Comparison of ENCODE assay signal across 9 cellular contexts in the genomic region with DNA sequence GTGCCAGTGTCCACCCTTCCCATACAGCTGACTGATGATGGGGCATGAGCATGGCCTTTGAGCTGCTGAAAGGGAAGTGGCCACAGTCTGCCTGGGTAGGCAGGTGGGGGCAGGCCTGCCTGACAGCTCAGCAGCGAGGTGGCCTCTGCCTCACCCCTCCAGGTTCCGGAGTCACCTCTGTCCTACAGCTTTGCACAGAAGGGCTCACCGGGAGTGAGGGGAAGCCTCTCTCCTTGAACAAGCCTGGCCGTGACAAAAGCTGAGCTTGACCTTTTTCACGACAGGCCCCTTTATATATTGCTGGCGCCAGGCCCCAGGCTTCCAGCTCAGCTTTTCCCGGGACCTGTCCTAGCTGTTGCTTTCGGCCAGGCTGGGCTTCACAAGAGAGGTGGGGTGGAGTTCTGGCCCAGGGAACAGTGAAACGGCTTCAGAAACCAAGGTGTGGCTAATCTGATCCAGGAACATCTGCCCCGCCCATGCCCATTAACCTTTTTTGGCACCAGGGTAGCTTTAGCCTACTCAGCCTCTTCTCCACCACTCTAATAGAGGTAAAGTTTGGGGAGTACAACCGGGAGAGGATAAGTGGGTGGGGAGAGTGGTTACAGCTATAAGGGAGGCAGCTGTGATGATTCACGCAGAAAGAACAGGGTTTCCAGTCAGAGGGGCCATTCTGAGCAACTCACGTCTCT. TPM values are rescaled to one million over a fixed set of nuclear protein-coding genes. Genes with fewer than 3 reads are reported as not detected.
DNase-seq lines count a peak whose midpoint lies in the region; ATAC-seq and TF ChIP-seq lines count a peak whose summit lies in the region.
"Had no signal": no experiment of that assay in that cellular context is flagged by ENCODE, and none has a peak within 500 bp of the region (broad histone marks: within the 10 kb centered on the region; RNA-seq: fewer than 3 reads in every experiment).

No MANE protein-coding gene starts in this region.

- CTCF ChIA-PET in IMR-90 (lab: Yijun Ruan, JAX): interaction anchor here (1.3 kb wide), 1 partner anchor 64 kb away, joined by 4 read pairs; no protein-coding TSS in a partner anchor

- no peaks in the 10 kb centered on the region for H3K79me2 ChIP-seq in neural progenitor cell (ENCODE audit: low read depth)

- H2AFZ ChIP-seq in IMR-90 (replicated peaks; ENCODE audit: low read length, poor library complexity) (peak overlapping the region; percentile 87), neural progenitor cell (replicated peaks) (no peak overlapping the region)

- TF ChIP-seq CTCF in IMR-90 (conservative IDR thresholded peaks at IDR 0.05; ENCODE audit: low read depth, low read length): no peak
- no peak for TF ChIP-seq CTCF in breast epithelium (IDR thresholded peaks at IDR 0.05)
- TF ChIP-seq CTCF in neural progenitor cell (IDR thresholded peaks at IDR 0.05): no peak

- H3K4me2 ChIP-seq in IMR-90 (ENCODE audit: low read depth, low read length) (no peak overlapping the region), neural progenitor cell (no peak overlapping the region)

- TF ChIP-seq POLR2A in IMR-90 (IDR thresholded peaks at IDR 0.05; ENCODE audit: low read depth, low read length): no peak
- TF ChIP-seq POLR2A in breast epithelium (IDR thresholded peaks at IDR 0.05): no peak

- H3K4me1 ChIP-seq in IMR-90 (ENCODE audit: control insufficient read depth, insufficient read depth, low read length): peaks cover 18% of the 10 kb centered on the region
- H3K4me1 ChIP-seq in breast epithelium: peaks cover 0 to 12% of the 10 kb centered on the region in 2 donors
- H3K4me1 ChIP-seq in neural progenitor cell: peaks cover 3% of the 10 kb centered on the region

- peak overlapping the region; percentile 94 for H2AK5ac ChIP-seq in IMR-90 (ENCODE audit: low read depth, low read length)

- H3K36me3 Mint-ChIP-seq in neural progenitor cell: no peaks in the 10 kb centered on the region

- H3K79me1 ChIP-seq in IMR-90 (ENCODE audit: low read depth in 1 of 2, low read length in 2 of 2): 0 out of 4 replicates have a peak, but pooled peaks cover 0 to 4% of the 10 kb centered on the region in 2 experiments

- ATAC-seq in IMR-90 (ENCODE audit: low read depth) (peak; percentile 69), GM18867 (IDR thresholded peaks at IDR 0.05; ENCODE audit: unreplicated experiment) (no peak), HG02938 (IDR thresholded peaks at IDR 0.05; ENCODE audit: unreplicated experiment) (no peak)

- no peaks in the 10 kb centered on the region for H3K9me3 Mint-ChIP-seq in neural progenitor cell

- 90% methylated on average over 2 of the region's 13 CpGs; no CpG with 5 or more reads in 1 of the 2 experiments for whole genome bisulfite sequencing in IMR-90 (ENCODE audit: extremely low coverage in 2 of 2, insufficient read length in 1 of 2), 2 experiments

- H4K8ac ChIP-seq in IMR-90 (ENCODE audit: low read depth in 2 of 2, low read length in 2 of 2): peak overlapping the region; percentile 72 to 97; a peak in 3 of 4 replicates

- peak overlapping the region; percentile 87; the same call in 1 of the 2 replicates for H2BK20ac ChIP-seq in IMR-90 (ENCODE audit: low read depth, low read length)

- H3K23ac ChIP-seq in IMR-90 (ENCODE audit: low read depth, low read length): peak overlapping the region; percentile 97

- no peaks in the 10 kb centered on the region for H3K36me3 ChIP-seq in IMR-90 (ENCODE audit: control insufficient read depth, insufficient read depth, low read length)
- H3K36me3 ChIP-seq in breast epithelium: no peaks in the 10 kb centered on the region
- no peaks in the 10 kb centered on the region for H3K36me3 ChIP-seq in neural progenitor cell

- H3K27me3 Mint-ChIP-seq in neural progenitor cell (ENCODE audit: insufficient read depth, low read depth): peaks cover 7% of the 10 kb centered on the region

- in situ Hi-C loops in IMR-90 (cut with MboI; ENCODE audit: low sequenced_read_pairs): loop anchor here (25.0 kb wide), 1 partner anchor 788 kb away; a partner anchor contains a TSS

- peak overlapping the region; percentile 97 for H2AK9ac ChIP-seq in IMR-90 (replicated peaks; ENCODE audit: low read depth, low read length, poor library complexity)

- BruUV-seq in IMR-90 (replicated peaks; lab: Mats Ljungman, UMichigan): no TSS peak

- peak overlapping the region; percentile 86 for H3K14ac ChIP-seq in IMR-90 (replicated peaks; ENCODE audit: low read depth, low read length)

- DNase-seq in AG08395 (ENCODE audit: low spot score) (peak; percentile 37), IMR-90 (peak; percentile 71), breast epithelium (ENCODE audit: low spot score in 2 of 2) (peak; percentile 71 to 72), neural progenitor cell (ENCODE audit: low spot score) (no peak), germinal center (ENCODE audit: low spot score) (no peak)
- DNase-seq in stimulated activated naive CD4-positive, alpha-beta T cell (lab: John Stamatoyannopoulos, UW): no peak

- peak overlapping the region; percentile 56 for H3K18ac ChIP-seq in IMR-90 (ENCODE audit: low read depth, low read length)

- H3K9ac ChIP-seq in IMR-90 (ENCODE audit: low read depth, low read length) (no peak overlapping the region), neural progenitor cell (no peak overlapping the region)

- no peaks in the 10 kb centered on the region for H3F3A ChIP-seq in neural progenitor cell (ENCODE audit: low read depth)

- peaks cover 16% of the 10 kb centered on the region for H3K9me1 ChIP-seq in IMR-90 (ENCODE audit: insufficient read depth, low read length)

- peak overlapping the region; percentile 96 for H3K4ac ChIP-seq in IMR-90 (ENCODE audit: low read depth, low read length)

- peaks cover 12% of the 10 kb centered on the region for H3K4me1 Mint-ChIP-seq in neural progenitor cell

- H3K27ac Mint-ChIP-seq in neural progenitor cell: peak overlapping the region; percentile 38

- POLR2A ChIA-PET in IMR-90 (lab: Charles Lee; ENCODE audit: unreplicated experiment): no interaction called here

- no peak for TF ChIP-seq RAD21 in IMR-90 (IDR thresholded peaks at IDR 0.05; ENCODE audit: low read length)

- peak overlapping the region; percentile 98 for H2BK120ac ChIP-seq in IMR-90 (ENCODE audit: low read depth, low read length)

- H3K9me3 ChIP-seq in IMR-90 (ENCODE audit: control insufficient read depth, insufficient read depth, low read length): no peaks in the 10 kb centered on the region
- H3K9me3 ChIP-seq in breast epithelium: no peaks in the 10 kb centered on the region
- H3K9me3 ChIP-seq in neural progenitor cell (ENCODE audit: low read depth): no peaks in the 10 kb centered on the region

- H3K27me3 ChIP-seq in IMR-90 (ENCODE audit: control insufficient read depth, insufficient read depth, low read length) (no peaks in the 10 kb centered on the region), breast epithelium (no peaks in the 10 kb centered on the region), neural progenitor cell (no peaks in the 10 kb centered on the region)

- H3K27ac ChIP-seq in IMR-90 (ENCODE audit: insufficient read depth, low read length): peak overlapping the region; percentile 93
- H3K27ac ChIP-seq in breast epithelium: peak overlapping the region; percentile 77 to 91
- H3K27ac ChIP-seq in neural progenitor cell: no peak overlapping the region
- H3K27ac ChIP-seq: HL-60 had no signal

- H2BK5ac ChIP-seq in IMR-90 (ENCODE audit: low read depth, low read length, poor library complexity, severe bottlenecking): peak overlapping the region; percentile 90

- peak overlapping the region; percentile 90 for H4K91ac ChIP-seq in IMR-90 (ENCODE audit: insufficient read depth, low read depth, low read length)

- dilution Hi-C loops in IMR-90 (cut with HindIII; ENCODE audit: low sequenced_read_pairs, unreplicated experiment): no loop called here

- H4K20me1 ChIP-seq in IMR-90 (ENCODE audit: insufficient read depth, low read length) (no peaks in the 10 kb centered on the region), neural progenitor cell (ENCODE audit: low read depth) (no peaks in the 10 kb centered on the region)

- H3K4me3 ChIP-seq in IMR-90 (ENCODE audit: insufficient read depth, low read depth, low read length) (no peak overlapping the region), breast epithelium (no peak overlapping the region), neural progenitor cell (no peak overlapping the region)

- peak overlapping the region; percentile 67; the same call in 2 of the 3 replicates for H2BK15ac ChIP-seq in IMR-90 (ENCODE audit: low read depth, low read length)

- H3K4me3 Mint-ChIP-seq in neural progenitor cell: no peak overlapping the region

- H4K5ac ChIP-seq in IMR-90 (ENCODE audit: low read depth, low read length): peak overlapping the region; percentile 69

- peak overlapping the region; percentile 58; the same call in 1 of the 2 replicates for H3K56ac ChIP-seq in IMR-90 (ENCODE audit: extremely low read depth, insufficient read depth, low read length)

- intact Hi-C loops in IMR-90 (cut with micrococcal nuclease) (no loop called here), breast epithelium (cut with DNase I; ENCODE audit: low total_unique reads) (loop anchor here (1.0 kb wide), 1 partner anchor 31 kb away; no protein-coding TSS in a partner anchor)

TF ChIP-seq in IMR-90, 13 proteins besides CTCF, POLR2A, EP300 and RAD21 (continues in another document):
- TF ChIP-seq RCOR1 (IDR thresholded peaks at IDR 0.05; ENCODE audit: insufficient replicate concordance, low read length) (no peak), CHD1 (IDR thresholded peaks at IDR 0.05; ENCODE audit: low read depth, low read length) (no peak), MAZ (IDR thresholded peaks at IDR 0.05; ENCODE audit: borderline replicate concordance, low read depth, low read length) (no peak)

RNA-seq across cellular contexts. Expression of a gene that starts 42.9 kb away (rescaled TPM):
- 0.72 and 1.1 TPM in 2 replicates for total RNA-seq in IMR-90 (2012; rRNA removed)
- polyA plus RNA-seq in IMR-90 (2012; rRNA removed): 1.7 and 1.8 TPM in 2 replicates
- 1.6 and 1.7 TPM in 2 replicates for polyA plus RNA-seq in IMR-90 (2012; cell fraction: cytosol; rRNA removed)
- 3.0 and 3.3 TPM in 2 replicates for polyA plus RNA-seq in IMR-90 (2012; cell fraction: nucleus; rRNA removed; ENCODE audit: low replicate concordance)
- 10 to 100 TPM in 2 of 3 donors, 1 to 10 TPM in 1; 4.2 to 20.2 (median 10.2) TPM for total RNA-seq in breast epithelium
- 1.2 and 1.8 TPM in 2 replicates for total RNA-seq in neural progenitor cell (ENCODE audit: low replicate concordance)

RNA-seq across cellular contexts. Expression of a gene that starts 49.2 kb away (rescaled TPM):
- total RNA-seq in IMR-90 (2012; rRNA removed) (19.7 and 22.8 TPM in 2 replicates), breast epithelium (10 to 100 TPM; 15.7 to 25.4 (median 21.1) TPM), neural progenitor cell (ENCODE audit: low replicate concordance) (38.0 and 43.8 TPM in 2 replicates)
- polyA plus RNA-seq in IMR-90 (2012; rRNA removed): 14.3 and 21.0 TPM in 2 replicates
- polyA plus RNA-seq in IMR-90 (2012; cell fraction: cytosol; rRNA removed): 10.0 and 13.9 TPM in 2 replicates
- polyA plus RNA-seq in IMR-90 (2012; cell fraction: nucleus; rRNA removed; ENCODE audit: low replicate concordance): 15.2 and 21.3 TPM in 2 replicates

Comparison
In these comparisons a context has a peak if more than half of its experiments do, and no peak if none do; other contexts are left out.
1. DNase-seq: peak in AG08395 (single experiment), IMR-90 (single experiment) and breast epithelium (2 of 2); none in neural progenitor cell (single experiment), stimulated activated naive CD4-positive, alpha-beta T cell (0 of 6) and germinal center (single experiment).